8 cellular contexts compared by ENCODE assay signal in the genomic region with DNA sequence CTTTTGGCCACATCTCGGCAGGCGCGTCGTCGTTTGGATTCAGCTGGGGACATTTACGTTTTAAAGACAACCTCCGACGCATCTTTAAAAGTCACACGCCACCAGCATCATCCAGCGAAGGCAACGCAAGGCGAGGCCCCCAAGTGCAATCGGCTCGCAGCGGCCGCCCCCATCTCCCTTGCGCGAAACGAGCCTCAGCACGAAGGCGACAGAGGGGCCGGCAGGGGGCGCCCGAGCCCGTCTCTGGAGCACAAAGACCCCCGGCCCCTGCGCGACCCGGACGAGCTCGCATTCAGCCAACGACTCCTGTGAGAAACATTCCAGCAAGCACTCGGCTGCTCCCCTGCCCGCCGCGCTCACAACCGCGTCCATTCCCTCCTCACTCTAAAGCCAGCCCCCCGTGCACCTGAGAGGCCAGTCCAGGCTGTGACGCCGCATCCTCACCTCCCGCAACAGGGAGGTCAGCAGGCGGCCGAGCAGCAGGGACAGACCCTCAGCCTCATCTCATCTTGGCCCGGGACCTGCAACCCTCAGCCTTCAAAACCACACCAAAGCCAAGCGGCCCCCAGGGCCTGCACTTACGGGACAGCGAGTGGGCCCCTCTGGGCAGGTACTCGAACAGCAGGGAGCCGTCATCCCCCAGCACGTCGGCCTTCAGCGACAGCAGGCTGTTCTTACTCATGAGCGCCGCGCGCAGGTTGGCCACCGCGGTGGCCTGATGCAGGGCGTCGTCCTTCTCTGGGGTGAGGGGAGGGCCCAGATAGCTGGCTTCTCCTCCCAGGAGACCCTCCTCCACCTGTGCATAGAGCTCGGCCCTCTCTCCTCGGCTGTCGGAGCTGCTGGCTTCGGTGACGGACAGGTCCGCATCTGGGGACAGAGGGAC. TPM values are rescaled to one million over a fixed set of nuclear protein-coding genes. Genes with fewer than 3 reads are reported as not detected.
A peak's percentile ranks its signal among the peaks of the same experiment; 100 is the strongest.
DNase-seq lines count a peak whose midpoint lies in the region; ATAC-seq, FAIRE-seq and TF ChIP-seq lines count a peak whose summit lies in the region.

No MANE protein-coding gene starts in this region.

- H3K27me3 ChIP-seq in kidney epithelial cell (ENCODE audit: control insufficient read depth, insufficient read depth, low read length) = peaks cover 9% of the 10 kb centered on the region
- no peaks in the 10 kb centered on the region for H3K27me3 ChIP-seq in testis
- no peaks in the 10 kb centered on the region for H3K27me3 ChIP-seq in HAP-1 (ENCODE audit: low read depth)

- no peak overlapping the region for H3K27ac ChIP-seq in caudate nucleus (ENCODE audit: low read depth, low read length)
- no peak overlapping the region for H3K27ac ChIP-seq in testis

- no peaks in the 10 kb centered on the region for H3K36me3 ChIP-seq in kidney epithelial cell (ENCODE audit: control insufficient read depth, insufficient read depth, low read length)
- no peaks in the 10 kb centered on the region for H3K36me3 ChIP-seq in testis (ENCODE audit: low read depth, missing control alignments)
- no peaks in the 10 kb centered on the region for H3K36me3 ChIP-seq in HAP-1 (replicated peaks)

- H3K9me3 ChIP-seq in testis = no peaks in the 10 kb centered on the region
- no peaks in the 10 kb centered on the region for H3K9me3 ChIP-seq in HAP-1

- H3K4me1 ChIP-seq in testis (peaks cover 31% of the 10 kb centered on the region), HAP-1 (no peaks in the 10 kb centered on the region)

- FAIRE-seq in RCC 7860 (lab: Jason Lieb, UNC) = no peak

- intact Hi-C loops in testis (cut with DNase I; ENCODE audit: low total_unique reads) = no loop called here

- TF ChIP-seq POLR2A in testis (IDR thresholded peaks at IDR 0.05) = no peak

- H3K4me3 ChIP-seq in AG09309 (ENCODE audit: control insufficient read depth, low read depth, low read length) (peak overlapping the region; percentile 5), LNCaP clone FGC (ENCODE audit: low read depth, low read length) (no peak overlapping the region), kidney epithelial cell (ENCODE audit: low read depth, low read length) (no peak overlapping the region), testis (peak overlapping the region in 1 of 2 donors; percentile 15), HAP-1 (no peak overlapping the region)

- ATAC-seq in GM18517 (IDR thresholded peaks at IDR 0.05; ENCODE audit: unreplicated experiment) = no peak

- in situ Hi-C loops in HAP-1 (cut with MboI; ENCODE audit: low sequenced_read_pairs) = no loop called here

- TF ChIP-seq CTCF in AG09309 (IDR thresholded peaks at IDR 0.05; ENCODE audit: control insufficient read depth, insufficient read depth, low read depth, low read length, missing control alignments) = peak; percentile 82
- peak; percentile 44 for TF ChIP-seq CTCF in LNCaP clone FGC (IDR thresholded peaks at IDR 0.05; ENCODE audit: control insufficient read depth, extremely low read depth, insufficient read depth)
- peak; percentile 91 for TF ChIP-seq CTCF in kidney epithelial cell (IDR thresholded peaks at IDR 0.05; ENCODE audit: insufficient read depth, low read length, poor library complexity, severe bottlenecking)
- peak; percentile 53 to 68 (median 60) for TF ChIP-seq CTCF in testis (IDR thresholded peaks at IDR 0.05)

- DNase-seq in AG09309 (ENCODE audit: low read depth) = no peak
- no peak for DNase-seq in LNCaP clone FGC (ENCODE audit: low read depth)
- DNase-seq in caudate nucleus (lab: John Stamatoyannopoulos, UW) = peak in 42 of 61 donors; percentile 3 to 60 (median 28)
- DNase-seq in kidney epithelial cell (ENCODE audit: low read depth) = no peak
- DNase-seq in testis = peak; percentile 73
- DNase-seq in HAP-1 (ENCODE audit: low spot score in 2 of 2) = no peak
- no peak for DNase-seq in RCC 7860 (ENCODE audit: low spot score)

- WGBS in testis, 2 donors = 40 to 56% methylated on average over 27 to 67 of the region's 67 CpGs

RNA-seq across cellular contexts. Expression of gene SLC2A4RG, which starts 35.8 kb away (rescaled TPM):
- 50.2 and 91.1 TPM in 2 replicates for total RNA-seq in kidney epithelial cell
- 100 to 1,000 TPM; 123 to 141 TPM for total RNA-seq in testis
- polyA plus RNA-seq in testis (ENCODE audit: insufficient read depth, low read depth, low replicate concordance) = 64.4 TPM

RNA-seq across cellular contexts. Expression of gene LIME1, which starts 38.9 kb away (rescaled TPM):
- total RNA-seq in kidney epithelial cell = 9.4 and 14.0 TPM in 2 replicates
- 10 to 100 TPM; 41.4 to 47.4 TPM for total RNA-seq in testis
- polyA plus RNA-seq in testis (ENCODE audit: insufficient read depth, low read depth, low replicate concordance) = 5.6 TPM

RNA-seq across cellular contexts. Expression of gene ZBTB46, which starts 55.7 kb away (rescaled TPM):
- total RNA-seq in kidney epithelial cell (7.2 and 7.8 TPM in 2 replicates), testis (10 to 100 TPM; 12.5 to 15.4 TPM)
- polyA plus RNA-seq in testis (ENCODE audit: insufficient read depth, low read depth, low replicate concordance) = 5.2 TPM

Comparison
In these comparisons a context has a peak if more than half of its experiments do, and no peak if none do; other contexts are left out.
1. DNase-seq: peak in caudate nucleus (42 of 61) and testis (single experiment); none in AG09309 (single experiment), LNCaP clone FGC (single experiment), kidney epithelial cell (single experiment), HAP-1 (0 of 2) and RCC 7860 (single experiment).
2. Peak in every context shown above with its lines, with median percentiles within 50 percentile points of each other: CTCF ChIP-seq.